Comparison of ENCODE assay signal across 9 cellular contexts in genomic region chr1:109133815-109134214, GRCh38. TPM values are rescaled to one million over a fixed set of nuclear protein-coding genes. Genes with fewer than 3 reads are reported as not detected.
DNase-seq lines count a peak whose midpoint lies in the region; TF ChIP-seq lines count a peak whose summit lies in the region.
"Had no signal": no experiment of that assay in that cellular context is flagged by ENCODE, and none has a peak within 500 bp of the region (broad histone marks: within the 10 kb centered on the region; RNA-seq: fewer than 3 reads in every experiment).

No MANE protein-coding gene starts in this region.

- TF ChIP-seq POLR2A in GM19099 (IDR thresholded peaks at IDR 0.05; ENCODE audit: extremely low read depth, insufficient read length, low read depth) = peak; percentile 32

- TF ChIP-seq CTCF in endodermal cell (conservative IDR thresholded peaks at IDR 0.05) = no peak
- TF ChIP-seq CTCF in WERI-Rb-1 (IDR thresholded peaks at IDR 0.05; ENCODE audit: low read depth, low read length) = no peak

- H3K4me1 ChIP-seq in endodermal cell (ENCODE audit: control insufficient read depth, insufficient read depth, low read length) = peaks cover 4% of the 10 kb centered on the region

- H3K36me3 Mint-ChIP-seq in endodermal cell (ENCODE audit: low read depth) = no peaks in the 10 kb centered on the region

- no peak overlapping the region for H3K9ac ChIP-seq in endodermal cell (ENCODE audit: extremely low read depth, low read length, poor library complexity, severe bottlenecking)

- H3K27me3 ChIP-seq in endodermal cell (ENCODE audit: control insufficient read depth, insufficient read depth, low read length, poor library complexity, severe bottlenecking) = no peaks in the 10 kb centered on the region
- H3K27me3 ChIP-seq in WERI-Rb-1 (ENCODE audit: insufficient read depth, low read depth, severe bottlenecking) = no peaks in the 10 kb centered on the region

- H3K27ac ChIP-seq in KOPT-K1 (ENCODE audit: low read depth, low read length, poor library complexity, severe bottlenecking) (peak overlapping the region; percentile 25), endodermal cell (ENCODE audit: low read depth, low read length) (no peak overlapping the region), WERI-Rb-1 (no peak overlapping the region)

- H3K4me3 ChIP-seq in endodermal cell (ENCODE audit: low read length) (no peak overlapping the region), WERI-Rb-1 (ENCODE audit: low read depth, low read length) (no peak overlapping the region)

- H3K4me1 Mint-ChIP-seq in endodermal cell = peaks cover 21% of the 10 kb centered on the region

- H3K9me3 ChIP-seq in KOPT-K1 (ENCODE audit: insufficient read depth, low read length, poor library complexity, severe bottlenecking) = no peaks in the 10 kb centered on the region
- no peaks in the 10 kb centered on the region for H3K9me3 ChIP-seq in endodermal cell (ENCODE audit: control insufficient read depth, low read length)
- no peaks in the 10 kb centered on the region for H3K9me3 ChIP-seq in WERI-Rb-1 (ENCODE audit: severe bottlenecking)

- H3K27me3 Mint-ChIP-seq in endodermal cell (ENCODE audit: insufficient read depth) = no peaks in the 10 kb centered on the region

- no peaks in the 10 kb centered on the region for H3K9me3 Mint-ChIP-seq in endodermal cell

- 89 to 100% methylated on average over 2 of the region's 2 CpGs for WGBS in endodermal cell (ENCODE audit: insufficient coverage in 1 of 2, insufficient read length in 1 of 2), 2 experiments

- no peak overlapping the region for H3K4me3 Mint-ChIP-seq in endodermal cell

- H3K36me3 ChIP-seq in KOPT-K1 (ENCODE audit: insufficient read depth, low read length) = no peaks in the 10 kb centered on the region
- H3K36me3 ChIP-seq in endodermal cell (ENCODE audit: control insufficient read depth, insufficient read depth, low read length) = no peaks in the 10 kb centered on the region
- H3K36me3 ChIP-seq in WERI-Rb-1 = no peaks in the 10 kb centered on the region

- DNase-seq in cerebellar cortex (ENCODE audit: low spot score) = peak; percentile 96
- DNase-seq in pons (ENCODE audit: low spot score) = peak; percentile 39
- DNase-seq in endodermal cell = no peak
- DNase-seq in GOT3 (lab: John Stamatoyannopoulos, UW) = no peak
- no peak for DNase-seq in T1000 (lab: John Stamatoyannopoulos, UW)
- DNase-seq in WERI-Rb-1 = no peak
- DNase-seq: NCI-H2081 treated with DMSO at 0.1 percent for 48 hours had no signal

- H3K27ac Mint-ChIP-seq in endodermal cell = no peak overlapping the region

RNA-seq across cellular contexts. Expression of gene ELAPOR1, which starts 19.9 kb away (rescaled TPM):
- total RNA-seq in endodermal cell = under 1 TPM; 0.48 to 0.89 TPM
- 2.2 TPM for polyA plus RNA-seq in endodermal cell (2013, experiment 1 of 2)
- 2.1 TPM for polyA plus RNA-seq in endodermal cell (2013, experiment 2 of 2)

RNA-seq across cellular contexts. Expression of gene TMEM167B, which starts 43.3 kb away (rescaled TPM):
- 10 to 100 TPM; 14.6 to 23.0 TPM for total RNA-seq in endodermal cell
- polyA plus RNA-seq in endodermal cell (2013, experiment 1 of 2) = 19.6 TPM
- 17.1 TPM for polyA plus RNA-seq in endodermal cell (2013, experiment 2 of 2)

RNA-seq across cellular contexts. Expression of gene TAF13, which starts 58.0 kb away (rescaled TPM):
- total RNA-seq in endodermal cell = 10 to 100 TPM; 39.2 to 48.6 TPM
- 35.5 TPM for polyA plus RNA-seq in endodermal cell (2013, experiment 1 of 2)
- 37.9 TPM for polyA plus RNA-seq in endodermal cell (2013, experiment 2 of 2)

Comparison
In these comparisons a context has a peak if more than half of its experiments do, and no peak if none do; other contexts are left out.
1. DNase-seq: peak in cerebellar cortex (single experiment) and pons (single experiment); none in endodermal cell (single experiment), GOT3 (single experiment), T1000 (single experiment) and WERI-Rb-1 (single experiment).